ENCODE assay signal across 20 cellular contexts in the genomic region with DNA sequence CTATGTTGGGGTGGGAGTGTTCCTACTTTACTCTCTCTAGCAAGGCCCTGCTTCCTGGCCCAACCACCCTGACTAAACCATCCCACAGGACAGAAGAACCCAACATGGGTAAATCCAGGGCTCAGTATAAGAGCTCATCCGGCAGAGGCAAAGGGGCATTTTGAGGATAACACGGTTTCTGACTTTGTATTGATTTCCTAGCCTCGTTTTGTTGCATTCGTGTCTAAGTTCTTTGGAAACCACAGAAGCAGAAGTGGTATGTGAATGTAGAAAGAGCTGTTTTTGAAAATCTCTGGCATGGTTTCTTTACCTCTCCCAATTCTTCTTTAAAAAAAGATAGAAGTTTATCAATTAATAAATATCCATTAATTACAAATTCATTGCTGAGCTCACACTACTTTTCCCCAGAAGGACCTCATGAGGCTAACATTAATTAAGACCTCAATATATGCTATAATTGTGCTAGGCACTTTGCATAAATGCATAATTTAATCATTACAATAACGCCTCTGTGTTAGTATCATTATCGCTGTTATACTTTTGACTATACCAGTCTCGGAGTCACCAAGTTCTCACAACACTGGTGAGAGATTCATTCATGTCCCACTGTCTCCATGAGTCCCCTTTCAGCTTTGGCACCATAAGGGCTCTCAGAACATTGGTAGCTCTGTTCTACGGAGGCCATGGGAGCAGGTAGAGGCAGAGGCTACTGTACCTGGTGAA. TPM values are rescaled to one million over a fixed set of nuclear protein-coding genes. Genes with fewer than 3 reads are reported as not detected.
DNase-seq lines count a peak whose midpoint lies in the region; ATAC-seq and TF ChIP-seq lines count a peak whose summit lies in the region.
"Had no signal": no experiment of that assay in that cellular context is flagged by ENCODE, and none has a peak within 500 bp of the region (broad histone marks: within the 10 kb centered on the region; RNA-seq: fewer than 3 reads in every experiment).

No MANE protein-coding gene starts in this region.

- no peaks in the 10 kb centered on the region for H3K36me3 Mint-ChIP-seq in activated B cell treated with CpG ODN at 0.5 μM for 24 hours (ENCODE audit: low read depth)
- H3K36me3 Mint-ChIP-seq in CD4-positive, alpha-beta memory T cell = no peaks in the 10 kb centered on the region

- CTCF ChIA-PET in activated B cell treated with CpG ODN at 0.5 μM for 24 hours (lab: Charles Lee) = interaction anchor here (0.7 kb wide), 1 partner anchor 183 kb away, joined by 3 read pairs; no protein-coding TSS in a partner anchor
- CTCF ChIA-PET in CD4-positive, alpha-beta memory T cell (lab: Charles Lee; ENCODE audit: partially characterized antibody) = no interaction called here

- peaks cover 44% of the 10 kb centered on the region for H3K4me1 Mint-ChIP-seq in activated B cell treated with CpG ODN at 0.5 μM for 24 hours
- H3K4me1 Mint-ChIP-seq in CD4-positive, alpha-beta memory T cell = no peaks in the 10 kb centered on the region

- 82 to 91% (median 87%) methylated on average over 8 of the region's 8 CpGs for WGBS in heart left ventricle, 4 donors

- no peak overlapping the region for H3K27ac ChIP-seq in CD4-positive, alpha-beta memory T cell (ENCODE audit: low read depth, low read length)
- H3K27ac ChIP-seq in heart left ventricle = no peak overlapping the region
- no peak overlapping the region for H3K27ac ChIP-seq in caudate nucleus (ENCODE audit: low read depth, low read length)
- H3K27ac ChIP-seq: pancreas, SJSA1, thoracic aorta had no signal

- H3K9me3 Mint-ChIP-seq in activated B cell treated with CpG ODN at 0.5 μM for 24 hours = no peaks in the 10 kb centered on the region
- peaks cover 0 to 2% (median 0%) of the 10 kb centered on the region in 8 donors for H3K9me3 Mint-ChIP-seq in CD4-positive, alpha-beta memory T cell
- H3K9me3 Mint-ChIP-seq: GM23338 had no signal

- TF ChIP-seq POLR2A in heart left ventricle (IDR thresholded peaks at IDR 0.05) = no peak

- TF ChIP-seq CTCF in activated B cell treated with CpG ODN at 0.5 μM for 24 hours (IDR thresholded peaks at IDR 0.05) (no peak), heart left ventricle (IDR thresholded peaks at IDR 0.05) (no peak)

- H3K27me3 Mint-ChIP-seq in activated B cell treated with CpG ODN at 0.5 μM for 24 hours = no peaks in the 10 kb centered on the region
- no peaks in the 10 kb centered on the region for H3K27me3 Mint-ChIP-seq in CD4-positive, alpha-beta memory T cell

- H3K4me1 ChIP-seq in CD4-positive, alpha-beta memory T cell (ENCODE audit: insufficient read depth, low read length) = no peaks in the 10 kb centered on the region
- H3K4me1 ChIP-seq in heart left ventricle = no peaks in the 10 kb centered on the region
- H3K4me1 ChIP-seq: pancreas, SJSA1 had no signal

- H3K27ac Mint-ChIP-seq in activated B cell treated with CpG ODN at 0.5 μM for 24 hours = peak overlapping the region; percentile 69
- H3K27ac Mint-ChIP-seq in CD4-positive, alpha-beta memory T cell = no peak overlapping the region
- H3K27ac Mint-ChIP-seq: GM23338 had no signal

- no peaks in the 10 kb centered on the region for H3K9me3 ChIP-seq in CD4-positive, alpha-beta memory T cell (ENCODE audit: control insufficient read depth in 1 of 2, low read length in 2 of 2)
- H3K9me3 ChIP-seq in heart left ventricle = no peaks in the 10 kb centered on the region
- H3K9me3 ChIP-seq: Caco-2, mucosa of descending colon, pancreas, SJSA1, thoracic aorta had no signal

- H3K27me3 ChIP-seq in CD4-positive, alpha-beta memory T cell (ENCODE audit: insufficient read depth, low read length) = no peaks in the 10 kb centered on the region
- H3K27me3 ChIP-seq in heart left ventricle = no peaks in the 10 kb centered on the region
- H3K27me3 ChIP-seq: pancreas, SJSA1 had no signal

- peak overlapping the region; percentile 50 for H3K4me3 Mint-ChIP-seq in activated B cell treated with CpG ODN at 0.5 μM for 24 hours
- no peak overlapping the region for H3K4me3 Mint-ChIP-seq in CD4-positive, alpha-beta memory T cell
- H3K4me3 Mint-ChIP-seq: GM23338 had no signal

- POLR2A ChIA-PET in activated B cell treated with CpG ODN at 0.5 μM for 24 hours (lab: Charles Lee) = interaction anchor here (0.6 kb wide), 2 partner anchors 188 to 559 kb away, joined by 3 to 4 read pairs; no protein-coding TSS in a partner anchor
- POLR2A ChIA-PET in CD4-positive, alpha-beta memory T cell (lab: Charles Lee; ENCODE audit: partially characterized antibody) = no interaction called here

- ATAC-seq in GM18508 (IDR thresholded peaks at IDR 0.05; ENCODE audit: insufficient read depth, unreplicated experiment) (peak; percentile 45), HG02678 (IDR thresholded peaks at IDR 0.05; ENCODE audit: unreplicated experiment) (peak; percentile 41), HG03469 (IDR thresholded peaks at IDR 0.05; ENCODE audit: unreplicated experiment) (peak; percentile 45), activated B cell treated with CpG ODN at 0.5 μM for 24 hours (ENCODE audit: low read depth) (peak; percentile 47), heart left ventricle (no peak)
- ATAC-seq: GM23338, K562, mucosa of descending colon, pancreas had no signal

- DNase-seq in activated B cell treated with CpG ODN at 0.5 μM for 24 hours (no peak), heart left ventricle (no peak), caudate nucleus (lab: John Stamatoyannopoulos, UW) (no peak)
- DNase-seq in CD4-positive, alpha-beta memory T cell = no peak
- no peak for DNase-seq in activated CD4-positive, alpha-beta T cell treated with anti-CD3 and anti-CD28 coated beads for 48 hours
- DNase-seq: activated CD4-positive, alpha-beta T cell treated with anti-CD3 and anti-CD28 coated beads for 4 hours; activated naive CD4-positive, alpha-beta T cell; Caco-2; mucosa of descending colon; pancreas; stimulated activated CD4-positive, alpha-beta T cell treated with anti-CD3 and anti-CD28 coated beads, Interleukin-4, amount 100 ng/mL, for 24 hours; stimulated activated CD8-positive, alpha-beta memory T cell treated with anti-CD3 and anti-CD28 coated beads, Interleukin-4, amount 100 ng/mL, for 48 hours had no signal

- H3K4me3 ChIP-seq in CD4-positive, alpha-beta memory T cell (ENCODE audit: low read length in 2 of 2) = no peak overlapping the region
- no peak overlapping the region for H3K4me3 ChIP-seq in heart left ventricle
- H3K4me3 ChIP-seq: GM23338, K562, mucosa of descending colon, pancreas, SJSA1, thoracic aorta had no signal

- intact Hi-C loops in activated B cell treated with CpG ODN at 0.5 μM for 24 hours (cut with micrococcal nuclease) (loop anchor here (2.0 kb wide), 1 partner anchor 52 kb away; no protein-coding TSS in a partner anchor), heart left ventricle (cut with DNase I) (no loop called here)
- intact Hi-C loops in CD4-positive, alpha-beta memory T cell (cut with micrococcal nuclease) = no loop called here

- H3K36me3 ChIP-seq in CD4-positive, alpha-beta memory T cell (ENCODE audit: insufficient read depth, low read length) = no peaks in the 10 kb centered on the region
- H3K36me3 ChIP-seq in heart left ventricle = no peaks in the 10 kb centered on the region
- H3K36me3 ChIP-seq: pancreas, SJSA1, thoracic aorta had no signal

RNA-seq across cellular contexts. Expression of gene CLNK, which starts 5.8 kb away (rescaled TPM):
- 0.37 and 0.58 TPM in 2 replicates for total RNA-seq in activated B cell treated with CpG ODN at 0.5 μM for 24 hours
- total RNA-seq in CD4-positive, alpha-beta memory T cell = under 1 TPM; 0.11 to 0.29 TPM
- not detected for polyA plus RNA-seq in CD4-positive, alpha-beta memory T cell
- total RNA-seq in heart left ventricle = under 1 TPM in 2 of 9 donors, not detected in 7; 0.11 to 0.16 TPM
- under 1 TPM in 1 of 2 donors, not detected in 1; 0.01 TPM for polyA plus RNA-seq in heart left ventricle
- total RNA-seq: Caco-2, frontal cortex, GM23338, K562, SJSA1, thoracic aorta had no signal
- polyA plus RNA-seq: GM23338, K562 had no signal

Comparison
In these comparisons a context has a peak if more than half of its experiments do, and no peak if none do; other contexts are left out.
1. ATAC-seq: peak in GM18508 (single experiment), HG02678 (single experiment), HG03469 (single experiment) and activated B cell treated with CpG ODN at 0.5 μM for 24 hours (single experiment); none in heart left ventricle (0 of 4).